Comparison of ENCODE assay signal across 25 cellular contexts in genomic region chr11:75740681-75741080, GRCh38. TPM values are rescaled to one million over a fixed set of nuclear protein-coding genes. Genes with fewer than 3 reads are reported as not detected.
"Had no signal": no experiment of that assay in that cellular context is flagged by ENCODE, and none has a peak within 500 bp of the region (broad histone marks: within the 10 kb centered on the region; RNA-seq: fewer than 3 reads in every experiment).

No MANE protein-coding gene starts in this region.

- H3K27ac ChIP-seq: coronary artery, esophagus muscularis mucosa, gastroesophageal sphincter, neutrophil, psoas muscle, skin epidermis, stomach, thoracic aorta, transverse colon had no signal

- H3K9me3 ChIP-seq: esophagus muscularis mucosa, gastroesophageal sphincter, mucosa of descending colon, neutrophil, psoas muscle, stomach, thoracic aorta, transverse colon had no signal

- H3K27me3 ChIP-seq: neutrophil, stomach, transverse colon had no signal

- ATAC-seq: gastroesophageal sphincter; left lobe of liver; mucosa of descending colon; naive thymus-derived CD8-positive, alpha-beta T cell; psoas muscle; sciatic nerve; stimulated activated naive B cell treated with anti-CD40 and anti-IgM and Interleukin-4, amounts not matched to agents 10 μg/mL and 1 μg/mL and 100 μg/mL, for 72 hours had no signal

- H3K36me3 ChIP-seq: esophagus muscularis mucosa, gastroesophageal sphincter, neutrophil, stomach, thoracic aorta, transverse colon had no signal

- H3K4me3 ChIP-seq: coronary artery, esophagus muscularis mucosa, gastroesophageal sphincter, mucosa of descending colon, psoas muscle, skin epidermis, stomach, thoracic aorta, transverse colon had no signal

- DNase-seq: effector CD4-positive, alpha-beta T cell; glutamatergic neuron; islet precursor cell; mammary epithelial cell; mucosa of descending colon; naive thymus-derived CD8-positive, alpha-beta T cell; psoas muscle; stimulated activated CD4-positive, alpha-beta T cell treated with anti-CD3 and anti-CD28 coated beads, Interleukin-2, amount 100 ng/mL, for 24 hours; stimulated activated CD4-positive, alpha-beta T cell treated with anti-CD3 and anti-CD28 coated beads, Interleukin-4, amount 100 ng/mL, for 4 hours; stimulated activated naive B cell treated with anti-CD40 and anti-IgM and Interleukin-4, amounts not matched to agents 10 μg/mL and 1 μg/mL and 100 μg/mL, for 72 hours; stomach; substantia nigra; transverse colon had no signal

- H3K4me1 ChIP-seq: gastroesophageal sphincter, stomach, transverse colon had no signal

RNA-seq across cellular contexts. Expression of gene MOGAT2, which starts 23.0 kb away (rescaled TPM):
- total RNA-seq: dermis microvascular lymphatic vessel endothelial cell; esophagus muscularis mucosa; fibroblast of villous mesenchyme; mammary epithelial cell; naive thymus-derived CD8-positive, alpha-beta T cell; osteoblast; psoas muscle; thoracic aorta had no signal
- polyA plus RNA-seq: mammary epithelial cell; naive thymus-derived CD8-positive, alpha-beta T cell; neural cell had no signal
